In the genomic region with DNA sequence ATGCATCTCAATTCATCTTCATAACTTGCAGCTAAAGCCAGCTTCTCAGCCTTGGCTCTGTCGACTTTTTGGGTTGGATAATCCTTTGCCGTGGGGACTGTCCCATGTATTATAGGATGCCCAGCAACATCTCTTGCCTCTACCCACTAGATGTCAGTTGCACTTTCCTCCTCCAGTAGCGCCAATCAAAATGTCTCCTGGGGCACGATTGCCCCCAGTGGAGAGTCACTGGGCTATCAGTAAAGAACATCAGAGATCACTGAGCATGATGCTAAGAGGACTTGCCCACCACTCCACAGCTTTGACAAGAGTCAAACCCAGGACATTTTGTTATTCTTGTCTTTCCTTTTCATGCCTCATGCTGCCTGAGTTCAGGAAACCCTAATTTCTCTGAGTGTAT, we compare ENCODE assay signal across 24 cellular contexts.
A peak's percentile ranks its signal among the peaks of the same experiment; 100 is the strongest.
DNase-seq lines count a peak whose midpoint lies in the region; ATAC-seq and TF ChIP-seq lines count a peak whose summit lies in the region.
"Had no signal": no experiment of that assay in that cellular context is flagged by ENCODE, and none has a peak within 500 bp of the region (broad histone marks: within the 10 kb centered on the region; RNA-seq: fewer than 3 reads in every experiment).

No MANE protein-coding gene starts in this region.

- H3K4me1 Mint-ChIP-seq in activated CD8-positive, alpha-beta T cell treated with anti-CD3 and anti-CD28 coated beads for 36 hours (ENCODE audit: low read depth): peaks cover 18% of the 10 kb centered on the region
- peaks cover 15% of the 10 kb centered on the region for H3K4me1 Mint-ChIP-seq in activated CD8-positive, alpha-beta T cell treated with anti-CD3 and anti-CD28 coated beads, Interleukin-2, amount 10 ng/mL, durations not matched to agents 7 days and 5 days (ENCODE audit: low read depth)
- peaks cover 17% of the 10 kb centered on the region for H3K4me1 Mint-ChIP-seq in T-helper 17 cell
- H3K4me1 Mint-ChIP-seq in naive thymus-derived CD4-positive, alpha-beta T cell: peaks cover 9 to 37% (median 28%) of the 10 kb centered on the region in 7 donors
- H3K4me1 Mint-ChIP-seq: B cell had no signal

- no peaks in the 10 kb centered on the region for H4K20me1 ChIP-seq in DND-41 (ENCODE audit: insufficient read depth, low read length)

- DNase-seq in activated CD8-positive, alpha-beta T cell treated with anti-CD3 and anti-CD28 coated beads for 36 hours: peak; percentile 38
- no peak for DNase-seq in activated CD8-positive, alpha-beta T cell treated with anti-CD3 and anti-CD28 coated beads, Interleukin-2, amount 10 ng/mL, durations not matched to agents 7 days and 5 days
- peak; percentile 85 for DNase-seq in DND-41
- DNase-seq in T-helper 17 cell: peak in 1 of 3 donors; percentile 12
- DNase-seq in naive thymus-derived CD4-positive, alpha-beta T cell: peak in 6 of 9 donors; percentile 12 to 47 (median 36)
- no peak for DNase-seq in left cardiac atrium
- DNase-seq in NOMO-1 treated with DMSO at 0.1 percent for 48 hours (lab: John Stamatoyannopoulos, UW; ENCODE audit: unreplicated experiment): no peak
- DNase-seq: effector memory CD4-positive, alpha-beta T cell; erythroblast; foreskin fibroblast; heart right ventricle; mammary epithelial cell; NCI-H1048; NCI-H1694 treated with DMSO at 0.1 percent for 48 hours; NCI-H526; posterior cingulate gyrus; right lobe of liver; stimulated activated CD8-positive, alpha-beta memory T cell treated with anti-CD3 and anti-CD28 coated beads, Interleukin-4, amount 100 ng/mL, for 48 hours; substantia nigra had no signal

- H3K4me3 ChIP-seq in DND-41 (ENCODE audit: low read depth in 1 of 2, low read length in 2 of 2): peak overlapping the region in 1 of 2 experiments; percentile 25; a peak in 1 of 4 replicates
- H3K4me3 ChIP-seq in naive thymus-derived CD4-positive, alpha-beta T cell (ENCODE audit: low read length): no peak overlapping the region
- H3K4me3 ChIP-seq: heart right ventricle, right lobe of liver, SK-N-MC, vagina had no signal

- H3K9me3 Mint-ChIP-seq in activated CD8-positive, alpha-beta T cell treated with anti-CD3 and anti-CD28 coated beads for 36 hours: peaks cover 2% of the 10 kb centered on the region
- no peaks in the 10 kb centered on the region for H3K9me3 Mint-ChIP-seq in activated CD8-positive, alpha-beta T cell treated with anti-CD3 and anti-CD28 coated beads, Interleukin-2, amount 10 ng/mL, durations not matched to agents 7 days and 5 days (ENCODE audit: insufficient read depth)
- H3K9me3 Mint-ChIP-seq in naive thymus-derived CD4-positive, alpha-beta T cell: peaks cover 0 to 7% (median 0%) of the 10 kb centered on the region in 11 donors
- H3K9me3 Mint-ChIP-seq: T-helper 2 cell treated with Interferon-gamma antibody and Interleukin-4, amounts not matched to agents 5 μg/mL and 100 μg/mL, for 36 hours had no signal

- H3K27me3 ChIP-seq in DND-41 (ENCODE audit: insufficient read depth, low read length, poor library complexity): no peaks in the 10 kb centered on the region
- H3K27me3 ChIP-seq in naive thymus-derived CD4-positive, alpha-beta T cell (ENCODE audit: control insufficient read depth in 2 of 2, insufficient read depth in 2 of 2, low read length in 2 of 2): no peaks in the 10 kb centered on the region
- H3K27me3 ChIP-seq: right lobe of liver, vagina had no signal

- peak overlapping the region; percentile 39 for H3K4me2 ChIP-seq in DND-41 (ENCODE audit: insufficient read depth, low read length)

- no peaks in the 10 kb centered on the region for H3K9me3 ChIP-seq in DND-41 (ENCODE audit: insufficient read depth, low read length, severe bottlenecking)
- H3K9me3 ChIP-seq in T-helper 17 cell (ENCODE audit: control insufficient read depth, low read length, poor library complexity, severe bottlenecking): no peaks in the 10 kb centered on the region
- H3K9me3 ChIP-seq in naive thymus-derived CD4-positive, alpha-beta T cell (ENCODE audit: control insufficient read depth in 2 of 3, low read length in 3 of 3): no peaks in the 10 kb centered on the region
- H3K9me3 ChIP-seq: heart right ventricle, right lobe of liver, vagina had no signal

- peak overlapping the region; percentile 57 for H3K9ac ChIP-seq in DND-41 (ENCODE audit: low read depth, low read length)

- no peak for TF ChIP-seq CTCF in activated CD8-positive, alpha-beta T cell treated with anti-CD3 and anti-CD28 coated beads for 36 hours (IDR thresholded peaks at IDR 0.05)
- TF ChIP-seq CTCF in DND-41 (IDR thresholded peaks at IDR 0.05; ENCODE audit: borderline replicate concordance, extremely low read depth, low read length, poor library complexity, severe bottlenecking): peak; percentile 59

- H3K36me3 Mint-ChIP-seq in activated CD8-positive, alpha-beta T cell treated with anti-CD3 and anti-CD28 coated beads for 36 hours (ENCODE audit: low read depth): no peaks in the 10 kb centered on the region
- H3K36me3 Mint-ChIP-seq in activated CD8-positive, alpha-beta T cell treated with anti-CD3 and anti-CD28 coated beads, Interleukin-2, amount 10 ng/mL, durations not matched to agents 7 days and 5 days (ENCODE audit: low read depth): no peaks in the 10 kb centered on the region
- no peaks in the 10 kb centered on the region for H3K36me3 Mint-ChIP-seq in T-helper 17 cell (ENCODE audit: low read depth)
- H3K36me3 Mint-ChIP-seq in naive thymus-derived CD4-positive, alpha-beta T cell: peaks cover 0 to 2% (median 0%) of the 10 kb centered on the region in 5 donors

- peaks cover 51% of the 10 kb centered on the region for H3K4me1 ChIP-seq in DND-41 (ENCODE audit: insufficient read depth, low read length)
- H3K4me1 ChIP-seq in naive thymus-derived CD4-positive, alpha-beta T cell (ENCODE audit: control insufficient read depth in 2 of 2, insufficient read depth in 2 of 2, low read length in 2 of 2): peaks cover 0 to 14% of the 10 kb centered on the region in 2 donors
- H3K4me1 ChIP-seq: heart right ventricle, right lobe of liver, vagina had no signal

- H2AFZ ChIP-seq in DND-41 (ENCODE audit: low read depth, low read length): peak overlapping the region; percentile 72

- H3K27ac ChIP-seq in DND-41 (ENCODE audit: low read length): peak overlapping the region; percentile 96
- no peak overlapping the region for H3K27ac ChIP-seq in naive thymus-derived CD4-positive, alpha-beta T cell (ENCODE audit: low read depth, low read length)
- H3K27ac ChIP-seq: heart right ventricle, right lobe of liver, SK-N-MC, vagina had no signal

- H3K27me3 Mint-ChIP-seq in activated CD8-positive, alpha-beta T cell treated with anti-CD3 and anti-CD28 coated beads for 36 hours: no peaks in the 10 kb centered on the region
- H3K27me3 Mint-ChIP-seq in activated CD8-positive, alpha-beta T cell treated with anti-CD3 and anti-CD28 coated beads, Interleukin-2, amount 10 ng/mL, durations not matched to agents 7 days and 5 days (ENCODE audit: low read depth): no peaks in the 10 kb centered on the region
- H3K27me3 Mint-ChIP-seq in T-helper 17 cell: no peaks in the 10 kb centered on the region
- H3K27me3 Mint-ChIP-seq in naive thymus-derived CD4-positive, alpha-beta T cell: no peaks in the 10 kb centered on the region
- H3K27me3 Mint-ChIP-seq: B cell had no signal

- no peaks in the 10 kb centered on the region for H3K79me2 ChIP-seq in DND-41 (ENCODE audit: insufficient read depth, low read length)

- POLR2A ChIA-PET in activated CD8-positive, alpha-beta T cell treated with anti-CD3 and anti-CD28 coated beads for 36 hours (lab: Charles Lee): interaction anchor here (0.8 kb wide), 1 partner anchor 9 kb away, joined by 3 read pairs; no protein-coding TSS in a partner anchor
- POLR2A ChIA-PET in activated CD8-positive, alpha-beta T cell treated with anti-CD3 and anti-CD28 coated beads, Interleukin-2, amount 10 ng/mL, durations not matched to agents 7 days and 5 days (lab: Charles Lee): no interaction called here
- POLR2A ChIA-PET in naive thymus-derived CD4-positive, alpha-beta T cell (lab: Charles Lee): interaction anchor here (0.5 to 1.3 kb wide), 4 partner anchors 8 to 1495 kb away, joined by 3 to 4 read pairs (median 3); partner anchors contain the start of gene BCL11B

- CTCF ChIA-PET in activated CD8-positive, alpha-beta T cell treated with anti-CD3 and anti-CD28 coated beads for 36 hours (lab: Charles Lee): interaction anchor here (0.6 to 1.4 kb wide), 2 partner anchors 21 to 101 kb away, joined by 3 read pairs; no protein-coding TSS in a partner anchor
- CTCF ChIA-PET in activated CD8-positive, alpha-beta T cell treated with anti-CD3 and anti-CD28 coated beads, Interleukin-2, amount 10 ng/mL, durations not matched to agents 7 days and 5 days (lab: Charles Lee): interaction anchor here (1.1 to 1.4 kb wide), 2 partner anchors 75 to 478 kb away, joined by 3 read pairs; no protein-coding TSS in a partner anchor
- CTCF ChIA-PET in naive thymus-derived CD4-positive, alpha-beta T cell (lab: Charles Lee): interaction anchor here (0.7 to 1.6 kb wide), 6 partner anchors 12 to 593 kb away, joined by 3 to 7 read pairs (median 4); no protein-coding TSS in a partner anchor

- no peak overlapping the region for H3K27ac Mint-ChIP-seq in activated CD8-positive, alpha-beta T cell treated with anti-CD3 and anti-CD28 coated beads for 36 hours
- H3K27ac Mint-ChIP-seq in activated CD8-positive, alpha-beta T cell treated with anti-CD3 and anti-CD28 coated beads, Interleukin-2, amount 10 ng/mL, durations not matched to agents 7 days and 5 days: no peak overlapping the region
- H3K27ac Mint-ChIP-seq in T-helper 17 cell: peak overlapping the region; percentile 69
- peak overlapping the region in 6 of 9 donors; percentile 32 to 86 (median 53) for H3K27ac Mint-ChIP-seq in naive thymus-derived CD4-positive, alpha-beta T cell
- H3K27ac Mint-ChIP-seq: B cell; T-helper 2 cell treated with Interferon-gamma antibody and Interleukin-4, amounts not matched to agents 5 μg/mL and 100 μg/mL, for 36 hours had no signal

- peak; percentile 69 for ATAC-seq in activated CD8-positive, alpha-beta T cell treated with anti-CD3 and anti-CD28 coated beads for 36 hours
- ATAC-seq in activated CD8-positive, alpha-beta T cell treated with anti-CD3 and anti-CD28 coated beads, Interleukin-2, amount 10 ng/mL, durations not matched to agents 7 days and 5 days: no peak
- peak; percentile 58 for ATAC-seq in DND-41 (ENCODE audit: insufficient read depth, low read depth)
- peak; percentile 54 for ATAC-seq in T-helper 17 cell
- peak; percentile 57 for ATAC-seq in naive thymus-derived CD4-positive, alpha-beta T cell
- ATAC-seq in GM21723 (IDR thresholded peaks at IDR 0.05; ENCODE audit: unreplicated experiment): no peak
- ATAC-seq in left cardiac atrium: no peak
- ATAC-seq: heart right ventricle, right lobe of liver had no signal

- no peak overlapping the region for H3K4me3 Mint-ChIP-seq in activated CD8-positive, alpha-beta T cell treated with anti-CD3 and anti-CD28 coated beads for 36 hours
- H3K4me3 Mint-ChIP-seq in activated CD8-positive, alpha-beta T cell treated with anti-CD3 and anti-CD28 coated beads, Interleukin-2, amount 10 ng/mL, durations not matched to agents 7 days and 5 days: no peak overlapping the region
- H3K4me3 Mint-ChIP-seq in T-helper 17 cell: peak overlapping the region; percentile 28
- peak overlapping the region in 9 of 10 donors; percentile 3 to 76 (median 48) for H3K4me3 Mint-ChIP-seq in naive thymus-derived CD4-positive, alpha-beta T cell
- H3K4me3 Mint-ChIP-seq: B cell; T-helper 2 cell treated with Interferon-gamma antibody and Interleukin-4, amounts not matched to agents 5 μg/mL and 100 μg/mL, for 36 hours had no signal

- intact Hi-C loops in activated CD8-positive, alpha-beta T cell treated with anti-CD3 and anti-CD28 coated beads for 36 hours (cut with micrococcal nuclease): no loop called here
- intact Hi-C loops in naive thymus-derived CD4-positive, alpha-beta T cell (cut with micrococcal nuclease): loop anchor here in 1 of 2 donors (1.0 to 10.0 kb wide), 12 partner anchors 55 to 1495 kb away; partner anchors contain the start of gene BCL11B
- intact Hi-C loops in left cardiac atrium (cut with DNase I): no loop called here

- no peaks in the 10 kb centered on the region for H3K36me3 ChIP-seq in DND-41 (ENCODE audit: insufficient read depth, low read length)
- H3K36me3 ChIP-seq in naive thymus-derived CD4-positive, alpha-beta T cell (ENCODE audit: control insufficient read depth in 2 of 3, insufficient read depth in 3 of 3, low read length in 3 of 3): no peaks in the 10 kb centered on the region
- H3K36me3 ChIP-seq: heart right ventricle, right lobe of liver, vagina had no signal

Comparison
In these comparisons a context has a peak if more than half of its experiments do, and no peak if none do; other contexts are left out.
1. ATAC-seq: peak in activated CD8-positive, alpha-beta T cell treated with anti-CD3 and anti-CD28 coated beads for 36 hours (single experiment), DND-41 (single experiment), T-helper 17 cell (single experiment) and naive thymus-derived CD4-positive, alpha-beta T cell (single experiment); none in activated CD8-positive, alpha-beta T cell treated with anti-CD3 and anti-CD28 coated beads, Interleukin-2, amount 10 ng/mL, durations not matched to agents 7 days and 5 days (single experiment), GM21723 (single experiment) and left cardiac atrium (0 of 2).
2. DNase-seq: peak in activated CD8-positive, alpha-beta T cell treated with anti-CD3 and anti-CD28 coated beads for 36 hours (single experiment), DND-41 (single experiment) and naive thymus-derived CD4-positive, alpha-beta T cell (6 of 9); none in activated CD8-positive, alpha-beta T cell treated with anti-CD3 and anti-CD28 coated beads, Interleukin-2, amount 10 ng/mL, durations not matched to agents 7 days and 5 days (single experiment), left cardiac atrium (single experiment) and NOMO-1 treated with DMSO at 0.1 percent for 48 hours (single experiment).
3. H3K27ac Mint-ChIP-seq: peak in T-helper 17 cell (single experiment) and naive thymus-derived CD4-positive, alpha-beta T cell (6 of 9); none in activated CD8-positive, alpha-beta T cell treated with anti-CD3 and anti-CD28 coated beads for 36 hours (single experiment) and activated CD8-positive, alpha-beta T cell treated with anti-CD3 and anti-CD28 coated beads, Interleukin-2, amount 10 ng/mL, durations not matched to agents 7 days and 5 days (single experiment).
4. H3K4me3 Mint-ChIP-seq: peak in T-helper 17 cell (single experiment) and naive thymus-derived CD4-positive, alpha-beta T cell (9 of 10); none in activated CD8-positive, alpha-beta T cell treated with anti-CD3 and anti-CD28 coated beads for 36 hours (single experiment) and activated CD8-positive, alpha-beta T cell treated with anti-CD3 and anti-CD28 coated beads, Interleukin-2, amount 10 ng/mL, durations not matched to agents 7 days and 5 days (single experiment).